Comparison of ENCODE assay signal across 22 cellular contexts in the genomic region with DNA sequence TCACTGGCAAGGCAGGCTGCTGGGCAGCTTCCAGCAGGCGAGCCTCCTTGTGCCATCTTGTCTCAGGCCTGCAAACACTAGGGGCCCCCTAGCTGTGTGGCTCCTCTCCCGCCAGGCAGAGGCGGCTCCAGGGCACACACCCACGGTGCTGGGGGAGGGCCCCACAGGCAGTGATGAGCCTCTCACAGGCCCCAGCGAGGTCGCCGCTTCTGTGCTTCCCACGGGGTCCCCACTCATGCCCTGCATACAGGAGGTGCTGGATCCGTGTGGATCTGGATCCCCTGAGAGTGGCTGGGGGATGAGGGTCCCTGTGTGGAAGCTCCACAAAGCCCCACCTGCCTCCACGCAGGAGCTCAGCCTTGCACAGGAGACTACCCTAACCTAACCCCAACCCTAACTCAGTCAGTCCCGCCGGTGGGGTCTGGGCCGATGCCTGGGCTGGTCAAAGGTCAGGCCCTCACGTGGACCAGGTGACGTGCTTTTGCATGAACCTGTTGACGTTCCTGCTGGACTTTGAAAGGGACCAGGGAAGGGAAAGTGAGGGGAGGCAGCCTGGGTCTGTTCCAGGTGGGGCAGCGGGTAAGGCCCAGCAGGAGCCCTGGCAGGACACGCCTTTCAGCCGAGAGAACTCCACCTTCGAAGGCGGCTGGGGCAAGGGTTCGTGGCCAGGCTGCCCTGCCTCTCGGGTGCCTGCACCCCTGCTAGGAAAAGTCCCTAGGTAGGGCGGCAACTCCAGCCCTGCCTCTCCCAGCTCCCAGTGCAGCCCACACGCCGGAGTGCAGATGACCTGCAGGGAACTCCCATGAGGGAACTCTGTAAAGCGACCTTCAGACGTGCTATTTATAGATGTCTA. TPM values are rescaled to one million over a fixed set of nuclear protein-coding genes. Genes with fewer than 3 reads are reported as not detected.
A peak's percentile ranks its signal among the peaks of the same experiment; 100 is the strongest.
DNase-seq lines count a peak whose midpoint lies in the region; ATAC-seq, FAIRE-seq and TF ChIP-seq lines count a peak whose summit lies in the region.
"Had no signal": no experiment of that assay in that cellular context is flagged by ENCODE, and none has a peak within 500 bp of the region (broad histone marks: within the 10 kb centered on the region; RNA-seq: fewer than 3 reads in every experiment).

No MANE protein-coding gene starts in this region.

- DNase-seq in NCI-H2227 (lab: John Stamatoyannopoulos, UW; ENCODE audit: unreplicated experiment) (peak; percentile 34), NCI-H2227 treated with DMSO at 0.1 percent for 48 hours (lab: John Stamatoyannopoulos, UW) (no peak), RWPE1 (ENCODE audit: low spot score) (no peak), HepG2 (ENCODE audit: low spot score) (peak; percentile 87), upper lobe of right lung (peak; percentile 60)
- DNase-seq in naive thymus-derived CD4-positive, alpha-beta T cell = no peak
- DNase-seq: activated CD4-positive, alpha-beta T cell treated with anti-CD3 and anti-CD28 coated beads, Interleukin-2, amount 10 ng/mL, durations not matched to agents 7 days and 5 days; activated naive CD4-positive, alpha-beta T cell treated with Interleukin-2 at 50 U/mL for 16 hours; CD4-positive, alpha-beta memory T cell; HFFc6; mammary epithelial cell; NCI-H187; NCI-H524 treated with DMSO at 0.1 percent for 48 hours; nephron progenitor cell; PC-3; tibial artery had no signal

- 6% methylated on average over 24 of the region's 28 CpGs for WGBS in HepG2 (ENCODE audit: low lambda C conversion rate)
- WGBS in gastroesophageal sphincter (ENCODE audit: low coverage in 1 of 2), 2 donors = 87% methylated on average over 3 of the region's 28 CpGs; no CpG with 5 or more reads in 1 of the 2 donors

- H3K4me3 Mint-ChIP-seq in naive thymus-derived CD4-positive, alpha-beta T cell = no peak overlapping the region
- H3K4me3 Mint-ChIP-seq: activated CD4-positive, alpha-beta T cell treated with anti-CD3 and anti-CD28 coated beads, Interleukin-2, amount 10 ng/mL, durations not matched to agents 7 days and 5 days; CD4-positive, alpha-beta memory T cell; HFFc6; nephron progenitor cell; stimulated activated memory B cell treated with anti-CD40 and anti-IgM and Interleukin-4, amounts not matched to agents 10 μg/mL and 1 μg/mL and 100 μg/mL, for 72 hours had no signal

- H3K9me3 Mint-ChIP-seq in naive thymus-derived CD4-positive, alpha-beta T cell = no peaks in the 10 kb centered on the region
- H3K9me3 Mint-ChIP-seq: activated CD4-positive, alpha-beta T cell treated with anti-CD3 and anti-CD28 coated beads, Interleukin-2, amount 10 ng/mL, durations not matched to agents 7 days and 5 days; CD4-positive, alpha-beta memory T cell; HFFc6; nephron progenitor cell; stimulated activated memory B cell treated with anti-CD40 and anti-IgM and Interleukin-4, amounts not matched to agents 10 μg/mL and 1 μg/mL and 100 μg/mL, for 72 hours had no signal

- TF ChIP-seq CTCF in RWPE1 (conservative IDR thresholded peaks at IDR 0.05; ENCODE audit: low read depth) = no peak
- peak; percentile 32 for TF ChIP-seq CTCF in HepG2 (CRISPR knock-in tag; IDR thresholded peaks at IDR 0.05)
- no peak for TF ChIP-seq CTCF in upper lobe of right lung (IDR thresholded peaks at IDR 0.05)
- TF ChIP-seq CTCF in gastroesophageal sphincter (IDR thresholded peaks at IDR 0.05) = no peak

- H3K27me3 ChIP-seq in HepG2 (ENCODE audit: control insufficient read depth in 1 of 2, insufficient read depth in 2 of 2, low read length in 2 of 2) (no peaks in the 10 kb centered on the region), upper lobe of right lung (no peaks in the 10 kb centered on the region), gastroesophageal sphincter (peaks cover 4% of the 10 kb centered on the region)
- H3K27me3 ChIP-seq in naive thymus-derived CD4-positive, alpha-beta T cell (ENCODE audit: control insufficient read depth in 2 of 2, insufficient read depth in 2 of 2, low read length in 2 of 2) = no peaks in the 10 kb centered on the region

- TF ChIP-seq POLR2A in HepG2 (IDR thresholded peaks at IDR 0.05; ENCODE audit: insufficient read depth in 1 of 2, low read depth in 2 of 2, low read length in 2 of 2) = peak in 1 of 2 experiments; percentile 78; a peak in 2 of 4 replicates
- TF ChIP-seq POLR2A in gastroesophageal sphincter (IDR thresholded peaks at IDR 0.05) = no peak

- no peaks in the 10 kb centered on the region for H3K36me3 ChIP-seq in HepG2 (replicated peaks in 1 of 2; ENCODE audit: control insufficient read depth in 1 of 2, insufficient read depth in 2 of 2, low read length in 2 of 2)
- H3K36me3 ChIP-seq in upper lobe of right lung = no peaks in the 10 kb centered on the region
- no peaks in the 10 kb centered on the region for H3K36me3 ChIP-seq in gastroesophageal sphincter
- no peaks in the 10 kb centered on the region for H3K36me3 ChIP-seq in naive thymus-derived CD4-positive, alpha-beta T cell (ENCODE audit: control insufficient read depth in 2 of 3, insufficient read depth in 3 of 3, low read length in 3 of 3)
- H3K36me3 ChIP-seq: tibial artery had no signal

- CTCF ChIA-PET in RWPE1 (lab: Yijun Ruan, JAX) = interaction anchor here (0.5 to 0.6 kb wide), 2 partner anchors 91 to 259 kb away, joined by 3 to 4 read pairs; no protein-coding TSS in a partner anchor
- CTCF ChIA-PET in HepG2 (lab: Yijun Ruan, JAX; ENCODE audit: low intra/inter-chr PET ratio, low total read pairs) = no interaction called here
- CTCF ChIA-PET in naive thymus-derived CD4-positive, alpha-beta T cell (lab: Charles Lee) = interaction anchor here (0.8 to 1.4 kb wide), 2 partner anchors 25 to 322 kb away, joined by 4 to 5 read pairs; no protein-coding TSS in a partner anchor

- TF ChIP-seq RAD21 in HepG2 (CRISPR knock-in tag; IDR thresholded peaks at IDR 0.05) = no peak; the same call in 1 of the 2 replicates

- H3K4me1 Mint-ChIP-seq in naive thymus-derived CD4-positive, alpha-beta T cell = peaks cover 7 to 22% (median 14%) of the 10 kb centered on the region in 7 donors

- peaks cover 0 to 4% (median 0%) of the 10 kb centered on the region in 5 donors for H3K27me3 Mint-ChIP-seq in naive thymus-derived CD4-positive, alpha-beta T cell
- H3K27me3 Mint-ChIP-seq: CD4-positive, alpha-beta memory T cell had no signal

- H3K4me2 ChIP-seq in HepG2 (ENCODE audit: low read depth, low read length) = peak overlapping the region; percentile 81

- peaks cover 4% of the 10 kb centered on the region for H3K79me2 ChIP-seq in HepG2 (ENCODE audit: insufficient read depth, low read length)

- in situ Hi-C loops in HepG2 (cut with HindIII; ENCODE audit: extremely low pct_ligation_motif_present, low pct_unique_long_range_greater_than_20kb) = no loop called here

- no peak overlapping the region for H3K27ac Mint-ChIP-seq in naive thymus-derived CD4-positive, alpha-beta T cell
- H3K27ac Mint-ChIP-seq: activated CD4-positive, alpha-beta T cell treated with anti-CD3 and anti-CD28 coated beads, Interleukin-2, amount 10 ng/mL, durations not matched to agents 7 days and 5 days; HFFc6; nephron progenitor cell; stimulated activated memory B cell treated with anti-CD40 and anti-IgM and Interleukin-4, amounts not matched to agents 10 μg/mL and 1 μg/mL and 100 μg/mL, for 72 hours had no signal

- intact Hi-C loops in HepG2 (cut with micrococcal nuclease; ENCODE audit: unreplicated experiment) = no loop called here
- intact Hi-C loops in upper lobe of right lung (cut with DNase I) = no loop called here
- intact Hi-C loops in naive thymus-derived CD4-positive, alpha-beta T cell (cut with micrococcal nuclease) = no loop called here

- peak; percentile 99 for FAIRE-seq in HepG2 (lab: Jason Lieb, UNC)

- H3K9ac ChIP-seq in HepG2 (ENCODE audit: insufficient read depth, low read depth, low read length) = peak overlapping the region; percentile 71

- no peaks in the 10 kb centered on the region for H3K36me3 Mint-ChIP-seq in naive thymus-derived CD4-positive, alpha-beta T cell
- H3K36me3 Mint-ChIP-seq: CD4-positive, alpha-beta memory T cell; stimulated activated memory B cell treated with anti-CD40 and anti-IgM and Interleukin-4, amounts not matched to agents 10 μg/mL and 1 μg/mL and 100 μg/mL, for 72 hours had no signal

- H3K4me3 ChIP-seq in HepG2 (replicated peaks in 1 of 3; ENCODE audit: insufficient read depth in 1 of 3, low read depth in 2 of 3, low read length in 3 of 3) (peak overlapping the region in 2 of 3 experiments; percentile 33 to 61; a peak in 4 of 6 replicates), upper lobe of right lung (no peak overlapping the region), gastroesophageal sphincter (no peak overlapping the region)
- H3K4me3 ChIP-seq in naive thymus-derived CD4-positive, alpha-beta T cell (ENCODE audit: low read length) = no peak overlapping the region
- H3K4me3 ChIP-seq: coronary artery, tibial artery had no signal

- POLR2A ChIA-PET in RWPE1 (lab: Yijun Ruan, JAX; ENCODE audit: low non-redundant PET) (no interaction called here), HepG2 (lab: Yijun Ruan, JAX) (interaction anchor here (0.9 to 20.8 kb wide), 10 partner anchors 9 to 123 kb away, joined by 3 to 270 read pairs (median 14); a partner anchor contains a TSS)
- POLR2A ChIA-PET in naive thymus-derived CD4-positive, alpha-beta T cell (lab: Charles Lee) = no interaction called here

- BruUV-seq in HepG2 (replicated peaks; lab: Mats Ljungman, UMichigan) = TSS peak; percentile 83

- no peak overlapping the region for H2AFZ ChIP-seq in HepG2 (ENCODE audit: low read length)

- peaks cover 97% of the 10 kb centered on the region for H3K4me1 ChIP-seq in HepG2 (ENCODE audit: insufficient read depth, low read length)
- peaks cover 22% of the 10 kb centered on the region for H3K4me1 ChIP-seq in upper lobe of right lung
- H3K4me1 ChIP-seq in gastroesophageal sphincter = peaks cover 0 to 29% (median 14%) of the 10 kb centered on the region in 3 donors
- H3K4me1 ChIP-seq in naive thymus-derived CD4-positive, alpha-beta T cell (ENCODE audit: control insufficient read depth in 2 of 2, insufficient read depth in 2 of 2, low read length in 2 of 2) = peaks cover 4 to 9% of the 10 kb centered on the region in 2 donors

- no peaks in the 10 kb centered on the region for H3K9me3 ChIP-seq in HepG2 (ENCODE audit: low read length)
- H3K9me3 ChIP-seq in upper lobe of right lung = no peaks in the 10 kb centered on the region
- H3K9me3 ChIP-seq in gastroesophageal sphincter = no peaks in the 10 kb centered on the region
- no peaks in the 10 kb centered on the region for H3K9me3 ChIP-seq in naive thymus-derived CD4-positive, alpha-beta T cell (ENCODE audit: control insufficient read depth in 2 of 3, low read length in 3 of 3)
- H3K9me3 ChIP-seq: tibial artery had no signal

- H4K20me1 ChIP-seq in HepG2 (ENCODE audit: insufficient read depth, low read length) = no peaks in the 10 kb centered on the region

- ATAC-seq in HepG2 (peak; percentile 47), upper lobe of right lung (no peak), SK-N-SH treated with all-trans-retinoic acid at 6 μM for 48 hours (no peak), gastroesophageal sphincter (no peak)
- no peak for ATAC-seq in naive thymus-derived CD4-positive, alpha-beta T cell
- ATAC-seq: esophagus mucosa; PC-3; stimulated activated memory B cell treated with anti-CD40 and anti-IgM and Interleukin-4, amounts not matched to agents 10 μg/mL and 1 μg/mL and 100 μg/mL, for 72 hours had no signal

- TF ChIP-seq EP300 in HepG2 (IDR thresholded peaks at IDR 0.05; ENCODE audit: low read depth in 2 of 2, low read length in 2 of 2) = peak in 1 of 2 experiments; percentile 87; a peak in 3 of 4 replicates
- TF ChIP-seq EP300 in HepG2 (CRISPR knock-in tag; IDR thresholded peaks at IDR 0.05; ENCODE audit: borderline replicate concordance) = peak; percentile 75
- no peak for TF ChIP-seq EP300 in gastroesophageal sphincter (IDR thresholded peaks at IDR 0.05)

- H3K27ac ChIP-seq in RWPE1 (peak overlapping the region; percentile 90), HepG2 (ENCODE audit: extremely low read length, insufficient read depth, low read length) (peak overlapping the region; percentile 83), upper lobe of right lung (no peak overlapping the region), gastroesophageal sphincter (no peak overlapping the region)
- no peak overlapping the region for H3K27ac ChIP-seq in naive thymus-derived CD4-positive, alpha-beta T cell (ENCODE audit: low read depth, low read length)
- H3K27ac ChIP-seq: coronary artery, tibial artery had no signal

RNA-seq across cellular contexts. Expression of a gene that starts 5.2 kb away (rescaled TPM):
- 2.4 and 5.3 TPM in 2 replicates for total RNA-seq in HepG2 (2016; rRNA removed; fragmentation: Illumina TruSeq; extraction: Trizol)
- total RNA-seq in HepG2 (2016; cell fraction: cytosol; rRNA removed; fragmentation: Illumina TruSeq; extraction: Trizol; ENCODE audit: low read depth) = 3.3 TPM in 2 replicates
- 3.0 and 5.5 TPM in 2 replicates for total RNA-seq in HepG2 (2016; cell fraction: insoluble cytoplasmic fraction; rRNA removed; fragmentation: Illumina TruSeq; extraction: Trizol)
- total RNA-seq in HepG2 (2016; cell fraction: membrane; rRNA removed; fragmentation: Illumina TruSeq; extraction: Trizol) = 3.8 and 5.6 TPM in 2 replicates
- 6.9 and 7.3 TPM in 2 replicates for total RNA-seq in HepG2 (2016; cell fraction: nucleus; rRNA removed; fragmentation: Illumina TruSeq; extraction: Trizol)
- 3.5 and 4.2 TPM in 2 replicates for polyA plus RNA-seq in HepG2 (2011; rRNA removed)
- 2.7 and 4.2 TPM in 2 replicates for polyA plus RNA-seq in HepG2 (2011; cell fraction: cytosol; rRNA removed)
- polyA plus RNA-seq in HepG2 (2011; cell fraction: nucleus; rRNA removed) = 6.7 and 7.1 TPM in 2 replicates
- polyA plus RNA-seq in HepG2 (2012) = 5.0 and 7.2 TPM in 2 replicates
- polyA plus RNA-seq in HepG2 (2016; cell fraction: cytosol; fragmentation: Illumina TruSeq; extraction: Trizol; ENCODE audit: low read depth) = 2.6 and 3.4 TPM in 2 replicates
- 4.0 and 4.2 TPM in 2 replicates for polyA plus RNA-seq in HepG2 (2016; cell fraction: insoluble cytoplasmic fraction; fragmentation: Illumina TruSeq; extraction: Trizol; ENCODE audit: low read depth)
- 4.3 and 4.7 TPM in 2 replicates for polyA plus RNA-seq in HepG2 (2016; cell fraction: membrane; fragmentation: Illumina TruSeq; extraction: Trizol; ENCODE audit: low read depth)
- 5.1 and 5.5 TPM in 2 replicates for polyA plus RNA-seq in HepG2 (2016; cell fraction: nucleus; fragmentation: Illumina TruSeq; extraction: Trizol; ENCODE audit: insufficient read depth, low read depth)
- 8.8 and 15.0 TPM in 2 replicates for polyA minus RNA-seq in HepG2 (2011; rRNA and poly(A)+ RNA removed; ENCODE audit: low replicate concordance)
- 1.9 and 2.6 TPM in 2 replicates for polyA minus RNA-seq in HepG2 (2011; cell fraction: cytosol; rRNA and poly(A)+ RNA removed)
- 5.0 and 7.3 TPM in 2 replicates for polyA minus RNA-seq in HepG2 (2011; cell fraction: nucleus; rRNA and poly(A)+ RNA removed)
- total RNA-seq in upper lobe of right lung = 26.4 TPM
- total RNA-seq in gastroesophageal sphincter = 10 to 100 TPM in 3 of 4 donors, 1 to 10 TPM in 1; 6.1 to 22.3 (median 17.6) TPM
- 10 to 100 TPM in 2 of 5 experiments, 1 to 10 TPM in 3; 2.3 to 32.4 (median 5.1) TPM for total RNA-seq in naive thymus-derived CD4-positive, alpha-beta T cell
- polyA plus RNA-seq in naive thymus-derived CD4-positive, alpha-beta T cell = 1 to 10 TPM; 1.5 to 3.2 TPM

RNA-seq across cellular contexts. Expression of a gene that starts 11.0 kb away (rescaled TPM):
- total RNA-seq in HepG2 (2016; rRNA removed; fragmentation: Illumina TruSeq; extraction: Trizol) = 29.7 and 67.6 TPM in 2 replicates
- total RNA-seq in HepG2 (2016; cell fraction: cytosol; rRNA removed; fragmentation: Illumina TruSeq; extraction: Trizol; ENCODE audit: low read depth) = 23.3 and 25.5 TPM in 2 replicates
- 24.7 and 74.3 TPM in 2 replicates for total RNA-seq in HepG2 (2016; cell fraction: insoluble cytoplasmic fraction; rRNA removed; fragmentation: Illumina TruSeq; extraction: Trizol)
- total RNA-seq in HepG2 (2016; cell fraction: membrane; rRNA removed; fragmentation: Illumina TruSeq; extraction: Trizol) = 36.8 and 47.2 TPM in 2 replicates
- total RNA-seq in HepG2 (2016; cell fraction: nucleus; rRNA removed; fragmentation: Illumina TruSeq; extraction: Trizol) = 53.2 and 64.7 TPM in 2 replicates
- polyA plus RNA-seq in HepG2 (2011; rRNA removed) = 72.7 and 76.4 TPM in 2 replicates
- polyA plus RNA-seq in HepG2 (2011; cell fraction: cytosol; rRNA removed) = 34.4 and 89.4 TPM in 2 replicates
- polyA plus RNA-seq in HepG2 (2011; cell fraction: nucleus; rRNA removed) = 127 and 155 TPM in 2 replicates
- polyA plus RNA-seq in HepG2 (2012) = 46.2 and 62.8 TPM in 2 replicates
- 56.5 and 63.8 TPM in 2 replicates for polyA plus RNA-seq in HepG2 (2016; cell fraction: cytosol; fragmentation: Illumina TruSeq; extraction: Trizol; ENCODE audit: low read depth)
- polyA plus RNA-seq in HepG2 (2016; cell fraction: insoluble cytoplasmic fraction; fragmentation: Illumina TruSeq; extraction: Trizol; ENCODE audit: low read depth) = 56.7 and 68.4 TPM in 2 replicates
- polyA plus RNA-seq in HepG2 (2016; cell fraction: membrane; fragmentation: Illumina TruSeq; extraction: Trizol; ENCODE audit: low read depth) = 78.3 and 78.6 TPM in 2 replicates
- 226 and 244 TPM in 2 replicates for polyA plus RNA-seq in HepG2 (2016; cell fraction: nucleus; fragmentation: Illumina TruSeq; extraction: Trizol; ENCODE audit: insufficient read depth, low read depth)
- polyA minus RNA-seq in HepG2 (2011; rRNA and poly(A)+ RNA removed; ENCODE audit: low replicate concordance) = 43.3 TPM in 1 of 2 replicates, not detected in the other
- 31.0 and 32.1 TPM in 2 replicates for polyA minus RNA-seq in HepG2 (2011; cell fraction: cytosol; rRNA and poly(A)+ RNA removed)
- polyA minus RNA-seq in HepG2 (2011; cell fraction: nucleus; rRNA and poly(A)+ RNA removed) = 7.9 and 8.8 TPM in 2 replicates
- 7.2 TPM for total RNA-seq in upper lobe of right lung
- 1 to 10 TPM in 1 of 4 donors, under 1 TPM in 2, not detected in 1; 0.58 to 1.7 (median 0.94) TPM for total RNA-seq in gastroesophageal sphincter
- 100 to 1,000 TPM in 3 of 5 experiments, 10 to 100 TPM in 2; 61.9 to 390 (median 165) TPM for total RNA-seq in naive thymus-derived CD4-positive, alpha-beta T cell
- polyA plus RNA-seq in naive thymus-derived CD4-positive, alpha-beta T cell = 100 to 1,000 TPM; 169 to 183 TPM
- total RNA-seq: mammary epithelial cell, pulmonary artery endothelial cell had no signal
- polyA plus RNA-seq: mammary epithelial cell had no signal

RNA-seq across cellular contexts. Expression of a gene that starts 30.7 kb away (rescaled TPM):
- total RNA-seq in HepG2 (2016; rRNA removed; fragmentation: Illumina TruSeq; extraction: Trizol) (1.3 and 1.8 TPM in 2 replicates), upper lobe of right lung (not detected), gastroesophageal sphincter (not detected)
- total RNA-seq in HepG2 (2016; cell fraction: cytosol; rRNA removed; fragmentation: Illumina TruSeq; extraction: Trizol; ENCODE audit: low read depth) = 0.61 and 0.62 TPM in 2 replicates
- 1.6 TPM in 2 replicates for total RNA-seq in HepG2 (2016; cell fraction: insoluble cytoplasmic fraction; rRNA removed; fragmentation: Illumina TruSeq; extraction: Trizol)
- total RNA-seq in HepG2 (2016; cell fraction: membrane; rRNA removed; fragmentation: Illumina TruSeq; extraction: Trizol) = 1.4 and 1.7 TPM in 2 replicates
- total RNA-seq in HepG2 (2016; cell fraction: nucleus; rRNA removed; fragmentation: Illumina TruSeq; extraction: Trizol) = 0.31 and 0.50 TPM in 2 replicates
- polyA plus RNA-seq in HepG2 (2011; rRNA removed) = 4.9 and 6.0 TPM in 2 replicates
- 4.4 and 5.4 TPM in 2 replicates for polyA plus RNA-seq in HepG2 (2011; cell fraction: cytosol; rRNA removed)
- 1.8 TPM in 2 replicates for polyA plus RNA-seq in HepG2 (2011; cell fraction: nucleus; rRNA removed)
- polyA plus RNA-seq in HepG2 (2012) = 3.9 TPM in 2 replicates
- 0.29 and 0.36 TPM in 2 replicates for polyA plus RNA-seq in HepG2 (2016; cell fraction: cytosol; fragmentation: Illumina TruSeq; extraction: Trizol; ENCODE audit: low read depth)
- 1.2 and 1.6 TPM in 2 replicates for polyA plus RNA-seq in HepG2 (2016; cell fraction: insoluble cytoplasmic fraction; fragmentation: Illumina TruSeq; extraction: Trizol; ENCODE audit: low read depth)
- 0.61 and 0.72 TPM in 2 replicates for polyA plus RNA-seq in HepG2 (2016; cell fraction: membrane; fragmentation: Illumina TruSeq; extraction: Trizol; ENCODE audit: low read depth)
- 0.55 and 1.4 TPM in 2 replicates for polyA plus RNA-seq in HepG2 (2016; cell fraction: nucleus; fragmentation: Illumina TruSeq; extraction: Trizol; ENCODE audit: insufficient read depth, low read depth)
- polyA minus RNA-seq in HepG2 (2011; rRNA and poly(A)+ RNA removed; ENCODE audit: low replicate concordance) = 1.6 and 8.6 TPM in 2 replicates
- 1.8 and 2.5 TPM in 2 replicates for polyA minus RNA-seq in HepG2 (2011; cell fraction: cytosol; rRNA and poly(A)+ RNA removed)
- 0.26 and 0.50 TPM in 2 replicates for polyA minus RNA-seq in HepG2 (2011; cell fraction: nucleus; rRNA and poly(A)+ RNA removed)
- not detected for total RNA-seq in naive thymus-derived CD4-positive, alpha-beta T cell
- polyA plus RNA-seq in naive thymus-derived CD4-positive, alpha-beta T cell = not detected
- total RNA-seq: CD4-positive, alpha-beta memory T cell; esophagus mucosa; mammary epithelial cell; pulmonary artery endothelial cell had no signal
- polyA plus RNA-seq: CD4-positive, alpha-beta memory T cell; mammary epithelial cell had no signal

RNA-seq across cellular contexts. Expression of a gene that starts 43.2 kb away (rescaled TPM):
- total RNA-seq in HepG2 (2016; rRNA removed; fragmentation: Illumina TruSeq; extraction: Trizol) = 0.13 TPM in 1 of 2 replicates, not detected in the other
- total RNA-seq in HepG2 (2016; cell fraction: cytosol; rRNA removed; fragmentation: Illumina TruSeq; extraction: Trizol; ENCODE audit: low read depth) = not detected in 2 replicates
- total RNA-seq in HepG2 (2016; cell fraction: insoluble cytoplasmic fraction; rRNA removed; fragmentation: Illumina TruSeq; extraction: Trizol) = 0.11 TPM in 1 of 2 replicates, not detected in the other
- not detected in 2 replicates for total RNA-seq in HepG2 (2016; cell fraction: membrane; rRNA removed; fragmentation: Illumina TruSeq; extraction: Trizol)
- 0.38 TPM in 1 of 2 replicates, not detected in the other for total RNA-seq in HepG2 (2016; cell fraction: nucleus; rRNA removed; fragmentation: Illumina TruSeq; extraction: Trizol)
- polyA plus RNA-seq in HepG2 (2011; rRNA removed) = 0.10 and 0.15 TPM in 2 replicates
- 0.08 and 0.12 TPM in 2 replicates for polyA plus RNA-seq in HepG2 (2011; cell fraction: cytosol; rRNA removed)
- 1.7 and 2.2 TPM in 2 replicates for polyA plus RNA-seq in HepG2 (2011; cell fraction: nucleus; rRNA removed)
- 0.19 and 0.20 TPM in 2 replicates for polyA plus RNA-seq in HepG2 (2012)
- polyA plus RNA-seq in HepG2 (2016; cell fraction: cytosol; fragmentation: Illumina TruSeq; extraction: Trizol; ENCODE audit: low read depth) = not detected in 2 replicates
- 0.17 TPM in 1 of 2 replicates, not detected in the other for polyA plus RNA-seq in HepG2 (2016; cell fraction: insoluble cytoplasmic fraction; fragmentation: Illumina TruSeq; extraction: Trizol; ENCODE audit: low read depth)
- not detected in 2 replicates for polyA plus RNA-seq in HepG2 (2016; cell fraction: membrane; fragmentation: Illumina TruSeq; extraction: Trizol; ENCODE audit: low read depth)
- not detected in 2 replicates for polyA plus RNA-seq in HepG2 (2016; cell fraction: nucleus; fragmentation: Illumina TruSeq; extraction: Trizol; ENCODE audit: insufficient read depth, low read depth)
- 0.32 TPM in 1 of 2 replicates, not detected in the other for polyA minus RNA-seq in HepG2 (2011; rRNA and poly(A)+ RNA removed; ENCODE audit: low replicate concordance)
- not detected in 2 replicates for polyA minus RNA-seq in HepG2 (2011; cell fraction: cytosol; rRNA and poly(A)+ RNA removed)
- 0.50 TPM in 1 of 2 replicates, not detected in the other for polyA minus RNA-seq in HepG2 (2011; cell fraction: nucleus; rRNA and poly(A)+ RNA removed)
- total RNA-seq in upper lobe of right lung = not detected
- not detected for total RNA-seq in gastroesophageal sphincter
- not detected for total RNA-seq in naive thymus-derived CD4-positive, alpha-beta T cell
- not detected for polyA plus RNA-seq in naive thymus-derived CD4-positive, alpha-beta T cell
- total RNA-seq: activated CD4-positive, alpha-beta T cell treated with anti-CD3 and anti-CD28 coated beads, Interleukin-2, amount 10 ng/mL, durations not matched to agents 7 days and 5 days; CD4-positive, alpha-beta memory T cell; esophagus mucosa; HFFc6; mammary epithelial cell; PC-3; pulmonary artery endothelial cell had no signal
- polyA plus RNA-seq: CD4-positive, alpha-beta memory T cell; mammary epithelial cell had no signal

RNA-seq across cellular contexts. Expression of a gene that starts 54.9 kb away (rescaled TPM):
- 28.4 and 31.5 TPM in 2 replicates for total RNA-seq in HepG2 (2016; rRNA removed; fragmentation: Illumina TruSeq; extraction: Trizol)
- total RNA-seq in HepG2 (2016; cell fraction: cytosol; rRNA removed; fragmentation: Illumina TruSeq; extraction: Trizol; ENCODE audit: low read depth) = 19.2 and 20.4 TPM in 2 replicates
- total RNA-seq in HepG2 (2016; cell fraction: insoluble cytoplasmic fraction; rRNA removed; fragmentation: Illumina TruSeq; extraction: Trizol) = 23.0 and 34.1 TPM in 2 replicates
- total RNA-seq in HepG2 (2016; cell fraction: membrane; rRNA removed; fragmentation: Illumina TruSeq; extraction: Trizol) = 24.3 and 26.6 TPM in 2 replicates
- total RNA-seq in HepG2 (2016; cell fraction: nucleus; rRNA removed; fragmentation: Illumina TruSeq; extraction: Trizol) = 42.8 and 45.6 TPM in 2 replicates
- polyA plus RNA-seq in HepG2 (2011; rRNA removed) = 128 and 148 TPM in 2 replicates
- 81.5 and 90.2 TPM in 2 replicates for polyA plus RNA-seq in HepG2 (2011; cell fraction: cytosol; rRNA removed)
- polyA plus RNA-seq in HepG2 (2011; cell fraction: nucleus; rRNA removed) = 1,010 and 1,066 TPM in 2 replicates
- polyA plus RNA-seq in HepG2 (2012) = 164 and 234 TPM in 2 replicates
- polyA plus RNA-seq in HepG2 (2016; cell fraction: cytosol; fragmentation: Illumina TruSeq; extraction: Trizol; ENCODE audit: low read depth) = 19.6 and 21.8 TPM in 2 replicates
- 71.8 and 89.7 TPM in 2 replicates for polyA plus RNA-seq in HepG2 (2016; cell fraction: insoluble cytoplasmic fraction; fragmentation: Illumina TruSeq; extraction: Trizol; ENCODE audit: low read depth)
- polyA plus RNA-seq in HepG2 (2016; cell fraction: membrane; fragmentation: Illumina TruSeq; extraction: Trizol; ENCODE audit: low read depth) = 40.8 and 42.7 TPM in 2 replicates
- polyA plus RNA-seq in HepG2 (2016; cell fraction: nucleus; fragmentation: Illumina TruSeq; extraction: Trizol; ENCODE audit: insufficient read depth, low read depth) = 316 and 342 TPM in 2 replicates
- polyA minus RNA-seq in HepG2 (2011; rRNA and poly(A)+ RNA removed; ENCODE audit: low replicate concordance) = 78.0 and 103 TPM in 2 replicates
- polyA minus RNA-seq in HepG2 (2011; cell fraction: cytosol; rRNA and poly(A)+ RNA removed) = 51.7 and 60.9 TPM in 2 replicates
- 117 and 118 TPM in 2 replicates for polyA minus RNA-seq in HepG2 (2011; cell fraction: nucleus; rRNA and poly(A)+ RNA removed)
- 150 TPM for total RNA-seq in upper lobe of right lung
- 10 to 100 TPM; 23.4 to 92.1 (median 72.4) TPM for total RNA-seq in gastroesophageal sphincter
- 100 to 1,000 TPM; 144 to 249 (median 176) TPM for total RNA-seq in naive thymus-derived CD4-positive, alpha-beta T cell
- polyA plus RNA-seq in naive thymus-derived CD4-positive, alpha-beta T cell = 10 to 100 TPM; 46.1 to 81.3 TPM

Comparison
In these comparisons a context has a peak if more than half of its experiments do, and no peak if none do; other contexts are left out.
1. DNase-seq: peak in NCI-H2227 (single experiment), HepG2 (single experiment) and upper lobe of right lung (single experiment); none in NCI-H2227 treated with DMSO at 0.1 percent for 48 hours (single experiment), RWPE1 (single experiment) and naive thymus-derived CD4-positive, alpha-beta T cell (0 of 9).
2. H3K27ac ChIP-seq: peak in RWPE1 (single experiment) and HepG2 (single experiment); none in upper lobe of right lung (single experiment), gastroesophageal sphincter (0 of 4) and naive thymus-derived CD4-positive, alpha-beta T cell (single experiment).
3. H3K4me3 ChIP-seq: peak in HepG2 (2 of 3); none in upper lobe of right lung (single experiment), gastroesophageal sphincter (0 of 2) and naive thymus-derived CD4-positive, alpha-beta T cell (single experiment).